ENCODE assay signal across 1 cellular context in the genomic region with DNA sequence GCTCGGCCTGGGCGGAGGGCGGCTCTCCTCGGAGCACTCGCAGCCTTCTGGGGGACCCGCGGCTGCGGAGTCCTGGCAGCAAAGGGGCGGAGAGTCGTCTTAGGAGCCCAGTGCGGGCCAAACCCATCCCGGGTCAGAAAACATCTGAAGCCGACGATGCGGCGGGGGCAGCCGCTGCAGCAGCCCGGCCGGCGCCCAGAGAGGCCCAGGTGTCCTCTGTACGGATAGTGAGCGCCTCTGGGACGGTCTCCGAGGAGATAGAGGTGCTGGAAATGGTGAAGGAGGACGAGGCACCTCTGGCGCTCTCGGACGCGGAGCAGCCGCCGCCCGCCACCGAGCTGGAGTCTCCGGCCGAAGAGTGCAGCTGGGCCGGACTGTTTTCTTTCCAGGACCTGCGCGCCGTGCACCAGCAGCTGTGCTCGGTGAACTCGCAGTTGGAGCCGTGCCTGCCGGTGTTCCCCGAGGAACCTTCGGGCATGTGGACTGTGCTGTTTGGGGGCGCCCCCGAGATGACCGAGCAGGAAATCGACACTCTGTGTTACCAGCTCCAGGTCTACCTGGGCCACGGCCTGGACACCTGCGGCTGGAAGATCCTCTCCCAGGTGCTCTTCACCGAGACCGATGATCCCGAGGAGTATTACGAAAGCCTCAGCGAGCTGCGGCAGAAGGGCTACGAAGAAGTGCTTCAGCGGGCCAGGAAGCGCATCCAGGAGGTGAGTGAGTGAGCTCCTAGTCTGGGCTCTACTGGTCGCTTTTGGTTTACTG.
TF ChIP-seq lines count a peak whose summit lies in the region.

No MANE protein-coding gene starts in this region.

TF ChIP-seq in GM12878, 131 proteins besides CTCF, POLR2A, EP300 and RAD21 (continued from another document):
- TF ChIP-seq, protein P1, sequence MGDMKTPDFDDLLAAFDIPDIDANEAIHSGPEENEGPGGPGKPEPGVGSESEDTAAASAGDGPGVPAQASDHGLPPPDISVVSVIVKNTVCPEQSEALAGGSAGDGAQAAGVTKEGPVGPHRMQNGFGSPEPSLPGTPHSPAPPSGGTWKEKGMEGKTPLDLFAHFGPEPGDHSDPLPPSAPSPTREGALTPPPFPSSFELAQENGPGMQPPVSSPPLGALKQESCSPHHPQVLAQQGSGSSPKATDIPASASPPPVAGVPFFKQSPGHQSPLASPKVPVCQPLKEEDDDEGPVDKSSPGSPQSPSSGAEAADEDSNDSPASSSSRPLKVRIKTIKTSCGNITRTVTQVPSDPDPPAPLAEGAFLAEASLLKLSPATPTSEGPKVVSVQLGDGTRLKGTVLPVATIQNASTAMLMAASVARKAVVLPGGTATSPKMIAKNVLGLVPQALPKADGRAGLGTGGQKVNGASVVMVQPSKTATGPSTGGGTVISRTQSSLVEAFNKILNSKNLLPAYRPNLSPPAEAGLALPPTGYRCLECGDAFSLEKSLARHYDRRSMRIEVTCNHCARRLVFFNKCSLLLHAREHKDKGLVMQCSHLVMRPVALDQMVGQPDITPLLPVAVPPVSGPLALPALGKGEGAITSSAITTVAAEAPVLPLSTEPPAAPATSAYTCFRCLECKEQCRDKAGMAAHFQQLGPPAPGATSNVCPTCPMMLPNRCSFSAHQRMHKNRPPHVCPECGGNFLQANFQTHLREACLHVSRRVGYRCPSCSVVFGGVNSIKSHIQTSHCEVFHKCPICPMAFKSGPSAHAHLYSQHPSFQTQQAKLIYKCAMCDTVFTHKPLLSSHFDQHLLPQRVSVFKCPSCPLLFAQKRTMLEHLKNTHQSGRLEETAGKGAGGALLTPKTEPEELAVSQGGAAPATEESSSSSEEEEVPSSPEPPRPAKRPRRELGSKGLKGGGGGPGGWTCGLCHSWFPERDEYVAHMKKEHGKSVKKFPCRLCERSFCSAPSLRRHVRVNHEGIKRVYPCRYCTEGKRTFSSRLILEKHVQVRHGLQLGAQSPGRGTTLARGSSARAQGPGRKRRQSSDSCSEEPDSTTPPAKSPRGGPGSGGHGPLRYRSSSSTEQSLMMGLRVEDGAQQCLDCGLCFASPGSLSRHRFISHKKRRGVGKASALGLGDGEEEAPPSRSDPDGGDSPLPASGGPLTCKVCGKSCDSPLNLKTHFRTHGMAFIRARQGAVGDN (IDR thresholded peaks at IDR 0.05), result 0 out of 2 replicates have a peak, but pooled peaks have one; percentile 15
- TF ChIP-seq MEF2A (IDR thresholded peaks at IDR 0.05; ENCODE audit: insufficient read depth, low read depth, low read length) (no peak), IRF4 (IDR thresholded peaks at IDR 0.05; ENCODE audit: low read depth, low read length) (no peak), EGR1 (IDR thresholded peaks at IDR 0.05; ENCODE audit: borderline replicate concordance in 1 of 2, low read depth in 2 of 2, low read length in 2 of 2) (0 out of 3 replicates have a peak, but pooled peaks of 1 of the 2 experiments have one; percentile 2), SREBF1 (IDR thresholded peaks at IDR 0.05; ENCODE audit: low read length) (no peak), IKZF1 (conservative IDR thresholded peaks at IDR 0.05) (no peak; the same call in 1 of the 2 replicates), ZNF217 (IDR thresholded peaks at IDR 0.05) (no peak), CBFB (IDR thresholded peaks at IDR 0.05; ENCODE audit: low read depth) (no peak), BACH1 (IDR thresholded peaks at IDR 0.05; ENCODE audit: borderline replicate concordance) (peak; percentile 33; the same call in 1 of the 2 replicates), ESRRA (IDR thresholded peaks at IDR 0.05; ENCODE audit: low read length) (no peak), TCF12 (IDR thresholded peaks at IDR 0.05; ENCODE audit: low read depth, low read length) (0 out of 2 replicates have a peak, but pooled peaks have one; percentile 2), RBBP5 (conservative IDR thresholded peaks at IDR 0.05) (no peak), CHD2 (IDR thresholded peaks at IDR 0.05; ENCODE audit: borderline replicate concordance, low read depth, low read length) (no peak), RAD51 (IDR thresholded peaks at IDR 0.05) (no peak), TCF3 (IDR thresholded peaks at IDR 0.05; ENCODE audit: borderline replicate concordance, insufficient read depth, low read depth, low read length) (no peak), FOS (IDR thresholded peaks at IDR 0.05; ENCODE audit: borderline replicate concordance, extremely low read depth, insufficient read length) (no peak), CHD1 (IDR thresholded peaks at IDR 0.05; ENCODE audit: low read depth, low read length) (no peak), NR2F1 (conservative IDR thresholded peaks at IDR 0.05) (no peak), JUNB (IDR thresholded peaks at IDR 0.05) (no peak), ZBED1 (IDR thresholded peaks at IDR 0.05; ENCODE audit: borderline replicate concordance) (no peak)
- TF ChIP-seq, protein P2, sequence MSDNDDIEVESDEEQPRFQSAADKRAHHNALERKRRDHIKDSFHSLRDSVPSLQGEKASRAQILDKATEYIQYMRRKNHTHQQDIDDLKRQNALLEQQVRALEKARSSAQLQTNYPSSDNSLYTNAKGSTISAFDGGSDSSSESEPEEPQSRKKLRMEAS (IDR thresholded peaks at IDR 0.05; ENCODE audit: low read depth, low read length), result no peak
- TF ChIP-seq, protein P3, sequence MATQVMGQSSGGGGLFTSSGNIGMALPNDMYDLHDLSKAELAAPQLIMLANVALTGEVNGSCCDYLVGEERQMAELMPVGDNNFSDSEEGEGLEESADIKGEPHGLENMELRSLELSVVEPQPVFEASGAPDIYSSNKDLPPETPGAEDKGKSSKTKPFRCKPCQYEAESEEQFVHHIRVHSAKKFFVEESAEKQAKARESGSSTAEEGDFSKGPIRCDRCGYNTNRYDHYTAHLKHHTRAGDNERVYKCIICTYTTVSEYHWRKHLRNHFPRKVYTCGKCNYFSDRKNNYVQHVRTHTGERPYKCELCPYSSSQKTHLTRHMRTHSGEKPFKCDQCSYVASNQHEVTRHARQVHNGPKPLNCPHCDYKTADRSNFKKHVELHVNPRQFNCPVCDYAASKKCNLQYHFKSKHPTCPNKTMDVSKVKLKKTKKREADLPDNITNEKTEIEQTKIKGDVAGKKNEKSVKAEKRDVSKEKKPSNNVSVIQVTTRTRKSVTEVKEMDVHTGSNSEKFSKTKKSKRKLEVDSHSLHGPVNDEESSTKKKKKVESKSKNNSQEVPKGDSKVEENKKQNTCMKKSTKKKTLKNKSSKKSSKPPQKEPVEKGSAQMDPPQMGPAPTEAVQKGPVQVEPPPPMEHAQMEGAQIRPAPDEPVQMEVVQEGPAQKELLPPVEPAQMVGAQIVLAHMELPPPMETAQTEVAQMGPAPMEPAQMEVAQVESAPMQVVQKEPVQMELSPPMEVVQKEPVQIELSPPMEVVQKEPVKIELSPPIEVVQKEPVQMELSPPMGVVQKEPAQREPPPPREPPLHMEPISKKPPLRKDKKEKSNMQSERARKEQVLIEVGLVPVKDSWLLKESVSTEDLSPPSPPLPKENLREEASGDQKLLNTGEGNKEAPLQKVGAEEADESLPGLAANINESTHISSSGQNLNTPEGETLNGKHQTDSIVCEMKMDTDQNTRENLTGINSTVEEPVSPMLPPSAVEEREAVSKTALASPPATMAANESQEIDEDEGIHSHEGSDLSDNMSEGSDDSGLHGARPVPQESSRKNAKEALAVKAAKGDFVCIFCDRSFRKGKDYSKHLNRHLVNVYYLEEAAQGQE (IDR thresholded peaks at IDR 0.05; ENCODE audit: low read depth, low read length), result no peak
- TF ChIP-seq, protein P4, sequence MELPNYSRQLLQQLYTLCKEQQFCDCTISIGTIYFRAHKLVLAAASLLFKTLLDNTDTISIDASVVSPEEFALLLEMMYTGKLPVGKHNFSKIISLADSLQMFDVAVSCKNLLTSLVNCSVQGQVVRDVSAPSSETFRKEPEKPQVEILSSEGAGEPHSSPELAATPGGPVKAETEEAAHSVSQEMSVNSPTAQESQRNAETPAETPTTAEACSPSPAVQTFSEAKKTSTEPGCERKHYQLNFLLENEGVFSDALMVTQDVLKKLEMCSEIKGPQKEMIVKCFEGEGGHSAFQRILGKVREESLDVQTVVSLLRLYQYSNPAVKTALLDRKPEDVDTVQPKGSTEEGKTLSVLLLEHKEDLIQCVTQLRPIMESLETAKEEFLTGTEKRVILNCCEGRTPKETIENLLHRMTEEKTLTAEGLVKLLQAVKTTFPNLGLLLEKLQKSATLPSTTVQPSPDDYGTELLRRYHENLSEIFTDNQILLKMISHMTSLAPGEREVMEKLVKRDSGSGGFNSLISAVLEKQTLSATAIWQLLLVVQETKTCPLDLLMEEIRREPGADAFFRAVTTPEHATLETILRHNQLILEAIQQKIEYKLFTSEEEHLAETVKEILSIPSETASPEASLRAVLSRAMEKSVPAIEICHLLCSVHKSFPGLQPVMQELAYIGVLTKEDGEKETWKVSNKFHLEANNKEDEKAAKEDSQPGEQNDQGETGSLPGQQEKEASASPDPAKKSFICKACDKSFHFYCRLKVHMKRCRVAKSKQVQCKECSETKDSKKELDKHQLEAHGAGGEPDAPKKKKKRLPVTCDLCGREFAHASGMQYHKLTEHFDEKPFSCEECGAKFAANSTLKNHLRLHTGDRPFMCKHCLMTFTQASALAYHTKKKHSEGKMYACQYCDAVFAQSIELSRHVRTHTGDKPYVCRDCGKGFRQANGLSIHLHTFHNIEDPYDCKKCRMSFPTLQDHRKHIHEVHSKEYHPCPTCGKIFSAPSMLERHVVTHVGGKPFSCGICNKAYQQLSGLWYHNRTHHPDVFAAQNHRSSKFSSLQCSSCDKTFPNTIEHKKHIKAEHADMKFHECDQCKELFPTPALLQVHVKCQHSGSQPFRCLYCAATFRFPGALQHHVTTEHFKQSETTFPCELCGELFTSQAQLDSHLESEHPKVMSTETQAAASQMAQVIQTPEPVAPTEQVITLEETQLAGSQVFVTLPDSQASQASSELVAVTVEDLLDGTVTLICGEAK (IDR thresholded peaks at IDR 0.05; ENCODE audit: borderline replicate concordance), result no peak
- TF ChIP-seq, protein P5, sequence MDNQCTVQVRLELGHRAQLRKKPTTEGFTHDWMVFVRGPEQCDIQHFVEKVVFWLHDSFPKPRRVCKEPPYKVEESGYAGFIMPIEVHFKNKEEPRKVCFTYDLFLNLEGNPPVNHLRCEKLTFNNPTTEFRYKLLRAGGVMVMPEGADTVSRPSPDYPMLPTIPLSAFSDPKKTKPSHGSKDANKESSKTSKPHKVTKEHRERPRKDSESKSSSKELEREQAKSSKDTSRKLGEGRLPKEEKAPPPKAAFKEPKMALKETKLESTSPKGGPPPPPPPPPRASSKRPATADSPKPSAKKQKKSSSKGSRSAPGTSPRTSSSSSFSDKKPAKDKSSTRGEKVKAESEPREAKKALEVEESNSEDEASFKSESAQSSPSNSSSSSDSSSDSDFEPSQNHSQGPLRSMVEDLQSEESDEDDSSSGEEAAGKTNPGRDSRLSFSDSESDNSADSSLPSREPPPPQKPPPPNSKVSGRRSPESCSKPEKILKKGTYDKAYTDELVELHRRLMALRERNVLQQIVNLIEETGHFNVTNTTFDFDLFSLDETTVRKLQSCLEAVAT (IDR thresholded peaks at IDR 0.05), result peak; percentile 95
